ENCODE assay signal across 1 cellular context in the genomic region with DNA sequence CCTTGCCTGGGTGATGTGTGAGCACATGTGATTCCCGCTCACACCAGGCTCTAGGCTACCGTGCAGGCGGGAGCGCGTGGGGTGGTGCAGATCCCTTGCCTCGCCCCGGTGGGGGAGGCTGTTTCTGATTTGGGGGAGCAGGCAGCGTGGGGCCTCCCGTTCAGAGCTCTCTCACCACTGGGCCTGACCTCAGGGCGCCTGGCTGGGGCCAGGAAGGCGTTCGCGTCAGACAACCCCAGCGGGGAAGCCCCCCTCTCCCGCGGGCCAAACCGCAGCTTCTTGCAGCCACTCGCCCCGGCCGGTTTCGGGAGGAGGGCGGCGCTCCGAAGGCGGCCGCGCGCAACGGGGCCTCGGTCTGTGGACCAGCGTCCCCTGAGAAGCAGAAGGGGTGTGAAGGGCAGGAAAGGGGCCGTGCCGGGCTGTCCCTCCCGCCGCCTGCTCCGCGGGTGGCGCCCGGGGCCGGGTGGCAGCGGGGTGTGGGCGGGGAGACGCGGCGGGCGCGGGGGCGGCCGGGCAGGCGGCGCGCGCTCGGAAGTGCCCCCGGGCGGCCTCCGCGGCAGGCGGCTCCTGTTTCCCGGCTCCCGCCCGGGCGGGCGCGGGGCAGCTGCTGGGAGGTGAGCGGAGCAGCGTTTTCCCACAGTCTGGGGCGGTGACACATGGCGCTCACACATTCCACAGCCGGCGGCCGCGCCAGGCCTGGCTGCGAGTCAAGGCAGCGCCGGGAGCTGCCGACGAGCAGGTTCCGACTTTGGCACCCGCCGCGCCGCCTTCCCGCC.
TF ChIP-seq lines count a peak whose summit lies in the region.

No MANE protein-coding gene starts in this region.

TF ChIP-seq in HepG2, 621 proteins besides CTCF, POLR2A, EP300 and RAD21 (continued from another document and continues in another):
- TF ChIP-seq MAF1 (CRISPR knock-in tag; IDR thresholded peaks at IDR 0.05; ENCODE audit: borderline replicate concordance) (peak; percentile 88; the same call in 1 of the 2 replicates), ZMAT5 (CRISPR knock-in tag; IDR thresholded peaks at IDR 0.05; ENCODE audit: borderline replicate concordance, low read depth) (no peak), SPEN (CRISPR knock-in tag; IDR thresholded peaks at IDR 0.05; ENCODE audit: low read depth) (peak; percentile 74), ZNF337 (CRISPR knock-in tag; IDR thresholded peaks at IDR 0.05; ENCODE audit: borderline replicate concordance, low read depth) (no peak), GABPB1 (CRISPR knock-in tag; IDR thresholded peaks at IDR 0.05) (peak; percentile 59), TEAD3 (CRISPR knock-in tag; optimal IDR thresholded peaks at IDR 0.05; ENCODE audit: borderline replicate concordance) (peak; percentile 74), KDM1A (CRISPR knock-in tag; IDR thresholded peaks at IDR 0.05) (peak; percentile 41; the same call in 1 of the 2 replicates), ZHX1 (CRISPR knock-in tag; IDR thresholded peaks at IDR 0.05; ENCODE audit: low read depth) (peak; percentile 73; the same call in 1 of the 2 replicates), EEA1 (CRISPR knock-in tag; IDR thresholded peaks at IDR 0.05; ENCODE audit: borderline replicate concordance) (peak; percentile 97), SRY (CRISPR knock-in tag; IDR thresholded peaks at IDR 0.05) (peak; percentile 97), ARNT (IDR thresholded peaks at IDR 0.05) (no peak), ZNF777 (CRISPR knock-in tag; IDR thresholded peaks at IDR 0.05) (peak; percentile 80), FOSL1 (CRISPR knock-in tag; IDR thresholded peaks at IDR 0.05; ENCODE audit: borderline replicate concordance) (peak; percentile 51; the same call in 1 of the 2 replicates), ZNF160 (CRISPR knock-in tag; IDR thresholded peaks at IDR 0.05) (0 out of 2 replicates have a peak, but pooled peaks have one; percentile 88), ZNF543 (CRISPR knock-in tag; IDR thresholded peaks at IDR 0.05) (peak; percentile 11; the same call in 1 of the 2 replicates), TMF1 (CRISPR knock-in tag; IDR thresholded peaks at IDR 0.05; ENCODE audit: low read depth) (peak; percentile 98), MYNN (CRISPR knock-in tag; IDR thresholded peaks at IDR 0.05; ENCODE audit: low read depth) (peak; percentile 96), ZNF878 (CRISPR knock-in tag; IDR thresholded peaks at IDR 0.05) (peak; percentile 2), NR2F2 (IDR thresholded peaks at IDR 0.05; ENCODE audit: borderline replicate concordance, low read depth) (no peak), ZNF609 (CRISPR knock-in tag; IDR thresholded peaks at IDR 0.05; ENCODE audit: borderline replicate concordance) (peak; percentile 56), RARA (CRISPR knock-in tag; IDR thresholded peaks at IDR 0.05) (peak; percentile 81), ZNF737 (CRISPR knock-in tag; IDR thresholded peaks at IDR 0.05; ENCODE audit: borderline replicate concordance) (0 out of 2 replicates have a peak, but pooled peaks have one; percentile 76), NR0B2 (CRISPR knock-in tag; IDR thresholded peaks at IDR 0.05) (peak; percentile 96), FOXJ3 (CRISPR knock-in tag; IDR thresholded peaks at IDR 0.05; ENCODE audit: borderline replicate concordance) (0 out of 2 replicates have a peak, but pooled peaks have one; percentile 45), ZBTB21 (CRISPR knock-in tag; IDR thresholded peaks at IDR 0.05) (0 out of 2 replicates have a peak, but pooled peaks have one; percentile 55), KDM4B (CRISPR knock-in tag; IDR thresholded peaks at IDR 0.05) (peak; percentile 35; the same call in 1 of the 2 replicates), YY1 (IDR thresholded peaks at IDR 0.05; ENCODE audit: insufficient read depth, insufficient replicate concordance, low read depth, low read length) (peak; percentile 23), BRD4 (CRISPR knock-in tag; IDR thresholded peaks at IDR 0.05) (peak; percentile 95), RFX3 (CRISPR knock-in tag; IDR thresholded peaks at IDR 0.05) (no peak), ZNF792 (CRISPR knock-in tag; IDR thresholded peaks at IDR 0.05) (peak; percentile 96), SOX5 (CRISPR knock-in tag; IDR thresholded peaks at IDR 0.05; ENCODE audit: borderline replicate concordance) (peak; percentile 49)
- TF ChIP-seq, protein P1, sequence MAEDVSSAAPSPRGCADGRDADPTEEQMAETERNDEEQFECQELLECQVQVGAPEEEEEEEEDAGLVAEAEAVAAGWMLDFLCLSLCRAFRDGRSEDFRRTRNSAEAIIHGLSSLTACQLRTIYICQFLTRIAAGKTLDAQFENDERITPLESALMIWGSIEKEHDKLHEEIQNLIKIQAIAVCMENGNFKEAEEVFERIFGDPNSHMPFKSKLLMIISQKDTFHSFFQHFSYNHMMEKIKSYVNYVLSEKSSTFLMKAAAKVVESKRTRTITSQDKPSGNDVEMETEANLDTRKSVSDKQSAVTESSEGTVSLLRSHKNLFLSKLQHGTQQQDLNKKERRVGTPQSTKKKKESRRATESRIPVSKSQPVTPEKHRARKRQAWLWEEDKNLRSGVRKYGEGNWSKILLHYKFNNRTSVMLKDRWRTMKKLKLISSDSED (CRISPR knock-in tag; IDR thresholded peaks at IDR 0.05) = no peak
- TF ChIP-seq, protein P2, sequence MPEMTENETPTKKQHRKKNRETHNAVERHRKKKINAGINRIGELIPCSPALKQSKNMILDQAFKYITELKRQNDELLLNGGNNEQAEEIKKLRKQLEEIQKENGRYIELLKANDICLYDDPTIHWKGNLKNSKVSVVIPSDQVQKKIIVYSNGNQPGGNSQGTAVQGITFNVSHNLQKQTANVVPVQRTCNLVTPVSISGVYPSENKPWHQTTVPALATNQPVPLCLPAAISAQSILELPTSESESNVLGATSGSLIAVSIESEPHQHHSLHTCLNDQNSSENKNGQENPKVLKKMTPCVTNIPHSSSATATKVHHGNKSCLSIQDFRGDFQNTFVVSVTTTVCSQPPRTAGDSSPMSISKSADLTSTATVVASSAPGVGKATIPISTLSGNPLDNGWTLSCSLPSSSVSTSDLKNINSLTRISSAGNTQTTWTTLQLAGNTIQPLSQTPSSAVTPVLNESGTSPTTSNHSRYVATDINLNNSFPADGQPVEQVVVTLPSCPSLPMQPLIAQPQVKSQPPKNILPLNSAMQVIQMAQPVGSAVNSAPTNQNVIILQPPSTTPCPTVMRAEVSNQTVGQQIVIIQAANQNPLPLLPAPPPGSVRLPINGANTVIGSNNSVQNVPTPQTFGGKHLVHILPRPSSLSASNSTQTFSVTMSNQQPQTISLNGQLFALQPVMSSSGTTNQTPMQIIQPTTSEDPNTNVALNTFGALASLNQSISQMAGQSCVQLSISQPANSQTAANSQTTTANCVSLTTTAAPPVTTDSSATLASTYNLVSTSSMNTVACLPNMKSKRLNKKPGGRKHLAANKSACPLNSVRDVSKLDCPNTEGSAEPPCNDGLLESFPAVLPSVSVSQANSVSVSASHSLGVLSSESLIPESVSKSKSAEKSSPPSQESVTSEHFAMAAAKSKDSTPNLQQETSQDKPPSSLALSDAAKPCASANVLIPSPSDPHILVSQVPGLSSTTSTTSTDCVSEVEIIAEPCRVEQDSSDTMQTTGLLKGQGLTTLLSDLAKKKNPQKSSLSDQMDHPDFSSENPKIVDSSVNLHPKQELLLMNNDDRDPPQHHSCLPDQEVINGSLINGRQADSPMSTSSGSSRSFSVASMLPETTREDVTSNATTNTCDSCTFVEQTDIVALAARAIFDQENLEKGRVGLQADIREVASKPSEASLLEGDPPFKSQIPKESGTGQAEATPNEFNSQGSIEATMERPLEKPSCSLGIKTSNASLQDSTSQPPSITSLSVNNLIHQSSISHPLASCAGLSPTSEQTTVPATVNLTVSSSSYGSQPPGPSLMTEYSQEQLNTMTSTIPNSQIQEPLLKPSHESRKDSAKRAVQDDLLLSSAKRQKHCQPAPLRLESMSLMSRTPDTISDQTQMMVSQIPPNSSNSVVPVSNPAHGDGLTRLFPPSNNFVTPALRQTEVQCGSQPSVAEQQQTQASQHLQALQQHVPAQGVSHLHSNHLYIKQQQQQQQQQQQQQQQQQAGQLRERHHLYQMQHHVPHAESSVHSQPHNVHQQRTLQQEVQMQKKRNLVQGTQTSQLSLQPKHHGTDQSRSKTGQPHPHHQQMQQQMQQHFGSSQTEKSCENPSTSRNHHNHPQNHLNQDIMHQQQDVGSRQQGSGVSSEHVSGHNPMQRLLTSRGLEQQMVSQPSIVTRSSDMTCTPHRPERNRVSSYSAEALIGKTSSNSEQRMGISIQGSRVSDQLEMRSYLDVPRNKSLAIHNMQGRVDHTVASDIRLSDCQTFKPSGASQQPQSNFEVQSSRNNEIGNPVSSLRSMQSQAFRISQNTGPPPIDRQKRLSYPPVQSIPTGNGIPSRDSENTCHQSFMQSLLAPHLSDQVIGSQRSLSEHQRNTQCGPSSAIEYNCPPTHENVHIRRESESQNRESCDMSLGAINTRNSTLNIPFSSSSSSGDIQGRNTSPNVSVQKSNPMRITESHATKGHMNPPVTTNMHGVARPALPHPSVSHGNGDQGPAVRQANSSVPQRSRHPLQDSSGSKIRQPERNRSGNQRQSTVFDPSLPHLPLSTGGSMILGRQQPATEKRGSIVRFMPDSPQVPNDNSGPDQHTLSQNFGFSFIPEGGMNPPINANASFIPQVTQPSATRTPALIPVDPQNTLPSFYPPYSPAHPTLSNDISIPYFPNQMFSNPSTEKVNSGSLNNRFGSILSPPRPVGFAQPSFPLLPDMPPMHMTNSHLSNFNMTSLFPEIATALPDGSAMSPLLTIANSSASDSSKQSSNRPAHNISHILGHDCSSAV (CRISPR knock-in tag; IDR thresholded peaks at IDR 0.05; ENCODE audit: borderline replicate concordance) = 0 out of 2 replicates have a peak, but pooled peaks have one; percentile 27
- TF ChIP-seq, protein P3, sequence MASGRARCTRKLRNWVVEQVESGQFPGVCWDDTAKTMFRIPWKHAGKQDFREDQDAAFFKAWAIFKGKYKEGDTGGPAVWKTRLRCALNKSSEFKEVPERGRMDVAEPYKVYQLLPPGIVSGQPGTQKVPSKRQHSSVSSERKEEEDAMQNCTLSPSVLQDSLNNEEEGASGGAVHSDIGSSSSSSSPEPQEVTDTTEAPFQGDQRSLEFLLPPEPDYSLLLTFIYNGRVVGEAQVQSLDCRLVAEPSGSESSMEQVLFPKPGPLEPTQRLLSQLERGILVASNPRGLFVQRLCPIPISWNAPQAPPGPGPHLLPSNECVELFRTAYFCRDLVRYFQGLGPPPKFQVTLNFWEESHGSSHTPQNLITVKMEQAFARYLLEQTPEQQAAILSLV (CRISPR knock-in tag; IDR thresholded peaks at IDR 0.05; ENCODE audit: borderline replicate concordance) = peak; percentile 97
- TF ChIP-seq, protein P4, sequence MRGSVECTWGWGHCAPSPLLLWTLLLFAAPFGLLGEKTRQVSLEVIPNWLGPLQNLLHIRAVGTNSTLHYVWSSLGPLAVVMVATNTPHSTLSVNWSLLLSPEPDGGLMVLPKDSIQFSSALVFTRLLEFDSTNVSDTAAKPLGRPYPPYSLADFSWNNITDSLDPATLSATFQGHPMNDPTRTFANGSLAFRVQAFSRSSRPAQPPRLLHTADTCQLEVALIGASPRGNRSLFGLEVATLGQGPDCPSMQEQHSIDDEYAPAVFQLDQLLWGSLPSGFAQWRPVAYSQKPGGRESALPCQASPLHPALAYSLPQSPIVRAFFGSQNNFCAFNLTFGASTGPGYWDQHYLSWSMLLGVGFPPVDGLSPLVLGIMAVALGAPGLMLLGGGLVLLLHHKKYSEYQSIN (CRISPR knock-in tag; IDR thresholded peaks at IDR 0.05; ENCODE audit: borderline replicate concordance) = no peak
